Comparison of ENCODE assay signal across 11 cellular contexts in the genomic region with DNA sequence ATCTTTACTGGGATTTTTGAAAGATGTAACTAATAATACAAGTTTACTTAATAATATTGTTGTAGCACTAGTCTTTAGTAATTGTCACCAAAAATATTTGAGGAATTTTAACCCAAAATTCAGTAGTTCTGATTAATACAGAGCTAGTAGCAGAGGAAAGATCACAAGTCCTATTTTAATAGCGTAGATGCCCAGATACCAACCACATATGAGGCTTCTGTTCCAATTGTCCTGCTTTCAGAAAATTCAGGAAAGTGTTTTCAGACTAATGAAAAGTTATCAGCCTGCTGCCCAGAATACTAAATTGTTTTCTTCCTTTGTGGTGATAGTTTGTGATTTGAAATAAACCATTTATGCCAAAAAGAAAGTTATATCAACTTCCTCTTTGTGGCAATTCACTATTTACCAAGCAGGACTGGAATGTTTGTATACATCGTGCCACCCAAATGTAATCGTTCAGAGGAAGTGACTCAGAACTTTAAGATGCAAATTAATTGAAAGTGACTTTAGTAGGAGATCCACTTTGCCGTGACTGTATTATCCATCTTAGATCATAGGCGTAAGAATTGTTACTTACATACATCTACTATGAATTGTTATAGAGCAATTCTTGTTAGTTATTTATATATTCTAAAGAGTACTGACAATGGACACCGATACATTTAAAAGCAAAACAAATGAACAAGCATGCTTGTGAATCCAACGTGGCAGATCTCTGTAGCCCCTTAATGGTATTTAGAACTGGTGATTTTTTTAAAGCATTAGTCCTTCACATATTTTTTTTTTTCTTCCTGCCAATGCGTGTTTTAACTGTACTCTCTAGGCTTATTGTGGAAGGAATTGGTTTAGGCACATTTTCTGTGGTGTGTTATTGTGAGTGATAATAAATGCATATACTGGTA.
A peak's percentile ranks its signal among the peaks of the same experiment; 100 is the strongest.
DNase-seq lines count a peak whose midpoint lies in the region; ATAC-seq, FAIRE-seq and TF ChIP-seq lines count a peak whose summit lies in the region.
"Had no signal": no experiment of that assay in that cellular context is flagged by ENCODE, and none has a peak within 500 bp of the region (broad histone marks: within the 10 kb centered on the region; RNA-seq: fewer than 3 reads in every experiment).

No MANE protein-coding gene starts in this region.

- H3K36me3 ChIP-seq in pancreas: no peaks in the 10 kb centered on the region

- H3K4me1 ChIP-seq in pancreas: no peaks in the 10 kb centered on the region

- no peaks in the 10 kb centered on the region for H3K27me3 ChIP-seq in pancreas

- FAIRE-seq in RCC 7860 (lab: Jason Lieb, UNC): peak; percentile 21
- no peak for FAIRE-seq in pancreas (lab: Jason Lieb, UNC)

- TF ChIP-seq CTCF in pancreas (IDR thresholded peaks at IDR 0.05): no peak

- intact Hi-C loops in pancreas (cut with DNase I): no loop called here

- peak; percentile 15 for DNase-seq in RCC 7860 (ENCODE audit: low spot score)
- no peak for DNase-seq in immature natural killer cell
- DNase-seq in NCI-H774 (lab: John Stamatoyannopoulos, UW): no peak
- DNase-seq in pancreas: no peak
- DNase-seq in activated T-cell treated with anti-CD3 and anti-CD28 coated beads for 4 hours: no peak
- DNase-seq: activated effector memory CD4-positive, alpha-beta T cell treated with anti-CD3 and anti-CD28 coated beads, Interleukin-2, amount 50 U/mL, for 16 hours; NCI-H345; substantia nigra had no signal

- no peak overlapping the region for H3K27ac ChIP-seq in pancreas

- H3K4me3 ChIP-seq in pancreas: no peak overlapping the region

- peaks cover 13 to 20% of the 10 kb centered on the region in 2 donors for H3K4me1 Mint-ChIP-seq in immature natural killer cell

- peaks cover 0 to 1% (median 0%) of the 10 kb centered on the region in 3 donors for H3K27me3 Mint-ChIP-seq in immature natural killer cell (ENCODE audit: low read depth in 3 of 3)

- H3K9me3 ChIP-seq in pancreas: no peaks in the 10 kb centered on the region

- 76 to 83% methylated on average over 8 of the region's 8 CpGs for WGBS in pancreas, 2 donors

- H3K4me3 Mint-ChIP-seq in immature natural killer cell: peak overlapping the region in 4 of 5 donors; percentile 10 to 58 (median 34)

- H3K36me3 Mint-ChIP-seq in immature natural killer cell: peaks cover 8 to 15% (median 11%) of the 10 kb centered on the region in 3 donors

- H3K9me3 Mint-ChIP-seq in immature natural killer cell: peaks cover 0 to 2% (median 0%) of the 10 kb centered on the region in 6 donors

- ATAC-seq in GM18508 (IDR thresholded peaks at IDR 0.05; ENCODE audit: insufficient read depth, unreplicated experiment): peak; percentile 77
- peak; percentile 91 for ATAC-seq in HG02973 (IDR thresholded peaks at IDR 0.05; ENCODE audit: unreplicated experiment)
- no peak for ATAC-seq in HG02610 (IDR thresholded peaks at IDR 0.05; ENCODE audit: unreplicated experiment)
- no peak for ATAC-seq in pancreas

- H3K27ac Mint-ChIP-seq in immature natural killer cell: peak overlapping the region in 2 of 6 donors; percentile 31 to 48

Comparison
In these comparisons a context has a peak if more than half of its experiments do, and no peak if none do; other contexts are left out.
1. ATAC-seq: peak in GM18508 (single experiment) and HG02973 (single experiment); none in HG02610 (single experiment) and pancreas (0 of 4).